In the genomic region with DNA sequence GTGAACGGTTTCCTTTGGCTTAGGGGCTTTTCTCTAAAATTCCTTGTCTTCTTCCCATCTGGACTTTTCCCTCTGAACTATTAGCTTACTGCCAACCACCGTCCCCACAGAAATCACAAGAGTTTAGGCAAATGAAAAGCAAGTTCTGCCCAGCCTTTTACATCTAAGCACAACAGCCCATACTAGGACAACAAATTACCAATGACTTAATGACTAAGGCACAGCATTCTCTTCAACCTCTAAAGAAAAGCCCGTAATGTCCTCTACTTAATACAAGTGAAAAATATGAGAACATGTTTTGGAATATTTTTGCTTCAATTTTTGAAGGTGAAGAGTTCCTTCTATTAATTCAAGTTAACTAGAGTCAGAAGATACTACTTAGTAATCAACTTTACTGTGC, we compare ENCODE assay signal across 8 cellular contexts. TPM values are rescaled to one million over a fixed set of nuclear protein-coding genes. Genes with fewer than 3 reads are reported as not detected.
DNase-seq lines count a peak whose midpoint lies in the region; ATAC-seq and TF ChIP-seq lines count a peak whose summit lies in the region.

No MANE protein-coding gene starts in this region.

- peak; percentile 50 for DNase-seq in RKO (ENCODE audit: low spot score)
- DNase-seq in epithelial cell of proximal tubule (ENCODE audit: low read depth) = no peak
- no peak for DNase-seq in progenitor cell of endocrine pancreas (ENCODE audit: low spot score, unreplicated experiment)
- no peak for DNase-seq in amygdala (lab: John Stamatoyannopoulos, UW)
- no peak for DNase-seq in HCEC 1CT
- no peak for DNase-seq in NCI-H446 (lab: John Stamatoyannopoulos, UW)

- peaks cover 29% of the 10 kb centered on the region for H3K4me1 Mint-ChIP-seq in progenitor cell of endocrine pancreas (ENCODE audit: low read depth)

- no peak for TF ChIP-seq CTCF in epithelial cell of proximal tubule (conservative IDR thresholded peaks at IDR 0.05; ENCODE audit: low read depth, low read length)
- TF ChIP-seq CTCF in progenitor cell of endocrine pancreas (IDR thresholded peaks at IDR 0.05; ENCODE audit: unreplicated experiment) = no peak

- peak overlapping the region; percentile 93 for H3K9ac ChIP-seq in ES-I3 (ENCODE audit: low read depth, low read length)

- H3K27ac Mint-ChIP-seq in progenitor cell of endocrine pancreas = peak overlapping the region; percentile 100

- H3K36me3 ChIP-seq in ES-I3 (ENCODE audit: insufficient read depth, low read length) = no peaks in the 10 kb centered on the region

- peak overlapping the region; percentile 95 for H3K4me3 ChIP-seq in epithelial cell of proximal tubule (ENCODE audit: low read depth, low read length)

- H3K9me3 ChIP-seq in ES-I3 (ENCODE audit: control insufficient read depth, insufficient read depth, low read length) = no peaks in the 10 kb centered on the region

- H3K9me3 Mint-ChIP-seq in progenitor cell of endocrine pancreas (ENCODE audit: low read depth) = no peaks in the 10 kb centered on the region

- H3K4me1 ChIP-seq in ES-I3 (ENCODE audit: insufficient read depth, low read length) = peaks cover 9% of the 10 kb centered on the region

- no peak for ATAC-seq in GM19351 (IDR thresholded peaks at IDR 0.05; ENCODE audit: unreplicated experiment)

- H3K36me3 Mint-ChIP-seq in progenitor cell of endocrine pancreas (ENCODE audit: insufficient read depth) = peaks cover 6% of the 10 kb centered on the region

- peak overlapping the region; percentile 98 for H3K4me3 Mint-ChIP-seq in progenitor cell of endocrine pancreas (ENCODE audit: low read depth)

- no peaks in the 10 kb centered on the region for H3K27me3 Mint-ChIP-seq in progenitor cell of endocrine pancreas

RNA-seq across cellular contexts. Expression of a gene that starts 1.2 kb away (rescaled TPM):
- total RNA-seq in epithelial cell of proximal tubule (6.3 and 7.5 TPM in 2 replicates), progenitor cell of endocrine pancreas (21.2 and 21.8 TPM in 2 replicates)

RNA-seq across cellular contexts. Expression of a gene that starts 21.7 kb away (rescaled TPM):
- total RNA-seq in epithelial cell of proximal tubule (23.2 and 44.1 TPM in 2 replicates), progenitor cell of endocrine pancreas (22.2 and 22.4 TPM in 2 replicates)

RNA-seq across cellular contexts. Expression of a gene that starts 41.5 kb away (rescaled TPM):
- 136 and 138 TPM in 2 replicates for total RNA-seq in epithelial cell of proximal tubule
- 98.0 and 101 TPM in 2 replicates for total RNA-seq in progenitor cell of endocrine pancreas
